Comparison of ENCODE assay signal across 9 cellular contexts in genomic region chr2:109637749-109638570, GRCh38. TPM values are rescaled to one million over a fixed set of nuclear protein-coding genes. Genes with fewer than 3 reads are reported as not detected.
DNase-seq lines count a peak whose midpoint lies in the region; ATAC-seq and TF ChIP-seq lines count a peak whose summit lies in the region.
"Had no signal": no experiment of that assay in that cellular context is flagged by ENCODE, and none has a peak within 500 bp of the region (broad histone marks: within the 10 kb centered on the region; RNA-seq: fewer than 3 reads in every experiment).

No MANE protein-coding gene starts in this region.

- peak in 1 of 2 donors; percentile 57 for ATAC-seq in natural killer cell treated with Interleukin-12 subunit alpha and Interleukin-12 subunit beta and Interleukin-15 and Interleukin-18, amount 100 ng/mL, for 72 hours
- ATAC-seq in natural killer cell (no peak), HG03097 (IDR thresholded peaks at IDR 0.05; ENCODE audit: low FRiP score, unreplicated experiment) (peak; percentile 55)
- ATAC-seq in stimulated activated naive B cell treated with anti-CD40 and anti-IgM and Interleukin-4, amounts not matched to agents 10 μg/mL and 1 μg/mL and 100 μg/mL, for 72 hours (replicated peaks): no peak

- peaks cover 0 to 4% of the 10 kb centered on the region in 2 donors for H3K4me1 Mint-ChIP-seq in natural killer cell treated with Interleukin-12 subunit alpha and Interleukin-12 subunit beta and Interleukin-15 and Interleukin-18, amount 100 ng/mL, for 72 hours (ENCODE audit: low read depth in 2 of 2)
- H3K4me1 Mint-ChIP-seq in natural killer cell: no peaks in the 10 kb centered on the region
- peaks cover 17% of the 10 kb centered on the region for H3K4me1 Mint-ChIP-seq in activated T-helper 1 cell treated with anti-CD3 and anti-CD28 coated beads, Interleukin-12 subunit alpha, Interleukin-12 subunit beta, Interleukin-2, Interleukin-4 antibody, amounts not matched to agents 30 ng/mL and 10 ng/mL and 1 ng/mL, durations not matched to agents 14 hours and 24 hours and 36 hours (ENCODE audit: low read depth)
- H3K4me1 Mint-ChIP-seq in stimulated activated naive B cell treated with anti-CD40 and anti-IgM and Interleukin-4, amounts not matched to agents 10 μg/mL and 1 μg/mL and 100 μg/mL, for 72 hours: peaks cover 0 to 2% of the 10 kb centered on the region in 2 donors

- H3K27ac Mint-ChIP-seq in natural killer cell treated with Interleukin-12 subunit alpha and Interleukin-12 subunit beta and Interleukin-15 and Interleukin-18, amount 100 ng/mL, for 72 hours: no peak overlapping the region
- H3K27ac Mint-ChIP-seq in natural killer cell: no peak overlapping the region
- peak overlapping the region; percentile 42 for H3K27ac Mint-ChIP-seq in activated T-helper 1 cell treated with anti-CD3 and anti-CD28 coated beads, Interleukin-12 subunit alpha, Interleukin-12 subunit beta, Interleukin-2, Interleukin-4 antibody, amounts not matched to agents 30 ng/mL and 10 ng/mL and 1 ng/mL, durations not matched to agents 14 hours and 24 hours and 36 hours
- H3K27ac Mint-ChIP-seq in stimulated activated naive B cell treated with anti-CD40 and anti-IgM and Interleukin-4, amounts not matched to agents 10 μg/mL and 1 μg/mL and 100 μg/mL, for 72 hours: no peak overlapping the region

- no peak for DNase-seq in natural killer cell treated with Interleukin-12 subunit alpha and Interleukin-12 subunit beta and Interleukin-15 and Interleukin-18, amount 100 ng/mL, for 72 hours (ENCODE audit: low spot score)
- DNase-seq in natural killer cell (no peak), NCI-H1417 (lab: John Stamatoyannopoulos, UW) (no peak), NK-92 (lab: John Stamatoyannopoulos, UW; ENCODE audit: unreplicated experiment) (no peak)
- DNase-seq in activated T-helper 1 cell treated with anti-CD3 and anti-CD28 coated beads, Interleukin-12 subunit alpha, Interleukin-12 subunit beta, Interleukin-2, Interleukin-4 antibody, amounts not matched to agents 30 ng/mL and 10 ng/mL and 1 ng/mL, durations not matched to agents 14 hours and 24 hours and 36 hours (ENCODE audit: low spot score): no peak
- no peak for DNase-seq in stimulated activated naive B cell treated with anti-CD40 and anti-IgM and Interleukin-4, amounts not matched to agents 10 μg/mL and 1 μg/mL and 100 μg/mL, for 72 hours

- H3K9me3 Mint-ChIP-seq in natural killer cell treated with Interleukin-12 subunit alpha and Interleukin-12 subunit beta and Interleukin-15 and Interleukin-18, amount 100 ng/mL, for 72 hours: no peaks in the 10 kb centered on the region
- no peaks in the 10 kb centered on the region for H3K9me3 Mint-ChIP-seq in natural killer cell
- no peaks in the 10 kb centered on the region for H3K9me3 Mint-ChIP-seq in activated T-helper 1 cell treated with anti-CD3 and anti-CD28 coated beads, Interleukin-12 subunit alpha, Interleukin-12 subunit beta, Interleukin-2, Interleukin-4 antibody, amounts not matched to agents 30 ng/mL and 10 ng/mL and 1 ng/mL, durations not matched to agents 14 hours and 24 hours and 36 hours
- no peaks in the 10 kb centered on the region for H3K9me3 Mint-ChIP-seq in stimulated activated naive B cell treated with anti-CD40 and anti-IgM and Interleukin-4, amounts not matched to agents 10 μg/mL and 1 μg/mL and 100 μg/mL, for 72 hours

- peak overlapping the region; percentile 1 for H3K4me3 Mint-ChIP-seq in natural killer cell treated with Interleukin-12 subunit alpha and Interleukin-12 subunit beta and Interleukin-15 and Interleukin-18, amount 100 ng/mL, for 72 hours
- H3K4me3 Mint-ChIP-seq in natural killer cell: no peak overlapping the region
- H3K4me3 Mint-ChIP-seq in activated T-helper 1 cell treated with anti-CD3 and anti-CD28 coated beads, Interleukin-12 subunit alpha, Interleukin-12 subunit beta, Interleukin-2, Interleukin-4 antibody, amounts not matched to agents 30 ng/mL and 10 ng/mL and 1 ng/mL, durations not matched to agents 14 hours and 24 hours and 36 hours: no peak overlapping the region
- H3K4me3 Mint-ChIP-seq in stimulated activated naive B cell treated with anti-CD40 and anti-IgM and Interleukin-4, amounts not matched to agents 10 μg/mL and 1 μg/mL and 100 μg/mL, for 72 hours: no peak overlapping the region

- no peak overlapping the region for H3K4me3 ChIP-seq in urinary bladder (ENCODE audit: low read depth, low read length)
- H3K4me3 ChIP-seq: BLaER1 had no signal

- intact Hi-C loops in natural killer cell (cut with micrococcal nuclease): no loop called here
- intact Hi-C loops in activated T-helper 1 cell treated with anti-CD3 and anti-CD28 coated beads, Interleukin-12 subunit alpha, Interleukin-12 subunit beta, Interleukin-2, Interleukin-4 antibody, amounts not matched to agents 30 ng/mL and 10 ng/mL and 1 ng/mL, durations not matched to agents 14 hours and 24 hours and 36 hours (cut with micrococcal nuclease): no loop called here

- H3K27ac ChIP-seq in urinary bladder (ENCODE audit: low read depth): peak overlapping the region; percentile 16
- H3K27ac ChIP-seq: BLaER1 had no signal

- no peak for TF ChIP-seq CTCF in natural killer cell (IDR thresholded peaks at IDR 0.05)

- H3K4me1 ChIP-seq in urinary bladder (ENCODE audit: insufficient read depth): no peaks in the 10 kb centered on the region
- H3K4me1 ChIP-seq: BLaER1 had no signal

- H3K36me3 Mint-ChIP-seq in natural killer cell treated with Interleukin-12 subunit alpha and Interleukin-12 subunit beta and Interleukin-15 and Interleukin-18, amount 100 ng/mL, for 72 hours: no peaks in the 10 kb centered on the region
- no peaks in the 10 kb centered on the region for H3K36me3 Mint-ChIP-seq in natural killer cell
- H3K36me3 Mint-ChIP-seq in activated T-helper 1 cell treated with anti-CD3 and anti-CD28 coated beads, Interleukin-12 subunit alpha, Interleukin-12 subunit beta, Interleukin-2, Interleukin-4 antibody, amounts not matched to agents 30 ng/mL and 10 ng/mL and 1 ng/mL, durations not matched to agents 14 hours and 24 hours and 36 hours (ENCODE audit: low read depth): no peaks in the 10 kb centered on the region
- no peaks in the 10 kb centered on the region for H3K36me3 Mint-ChIP-seq in stimulated activated naive B cell treated with anti-CD40 and anti-IgM and Interleukin-4, amounts not matched to agents 10 μg/mL and 1 μg/mL and 100 μg/mL, for 72 hours

- H3K27me3 Mint-ChIP-seq in natural killer cell treated with Interleukin-12 subunit alpha and Interleukin-12 subunit beta and Interleukin-15 and Interleukin-18, amount 100 ng/mL, for 72 hours: peaks cover 5 to 10% of the 10 kb centered on the region in 2 donors
- H3K27me3 Mint-ChIP-seq in natural killer cell (ENCODE audit: low read depth in 2 of 2): peaks cover 6 to 14% of the 10 kb centered on the region in 2 donors
- peaks cover 1% of the 10 kb centered on the region for H3K27me3 Mint-ChIP-seq in activated T-helper 1 cell treated with anti-CD3 and anti-CD28 coated beads, Interleukin-12 subunit alpha, Interleukin-12 subunit beta, Interleukin-2, Interleukin-4 antibody, amounts not matched to agents 30 ng/mL and 10 ng/mL and 1 ng/mL, durations not matched to agents 14 hours and 24 hours and 36 hours (ENCODE audit: insufficient read depth)
- peaks cover 3 to 4% of the 10 kb centered on the region in 2 donors for H3K27me3 Mint-ChIP-seq in stimulated activated naive B cell treated with anti-CD40 and anti-IgM and Interleukin-4, amounts not matched to agents 10 μg/mL and 1 μg/mL and 100 μg/mL, for 72 hours

- no peaks in the 10 kb centered on the region for H3K36me3 ChIP-seq in urinary bladder (ENCODE audit: insufficient read depth)
- H3K36me3 ChIP-seq: BLaER1 had no signal

- WGBS in urinary bladder: 79% methylated on average over 9 of the region's 9 CpGs

RNA-seq across cellular contexts. Expression of gene SOWAHC, which starts 23.8 kb away (rescaled TPM):
- under 1 TPM; 0.14 to 0.29 TPM for total RNA-seq in natural killer cell treated with Interleukin-12 subunit alpha and Interleukin-12 subunit beta and Interleukin-15 and Interleukin-18, amount 100 ng/mL, for 72 hours
- total RNA-seq in natural killer cell (under 1 TPM; 0.16 to 0.32 (median 0.23) TPM), urinary bladder (28.2 TPM)
- 0.24 and 0.31 TPM in 2 replicates for total RNA-seq in activated T-helper 1 cell treated with anti-CD3 and anti-CD28 coated beads, Interleukin-12 subunit alpha, Interleukin-12 subunit beta, Interleukin-2, Interleukin-4 antibody, amounts not matched to agents 30 ng/mL and 10 ng/mL and 1 ng/mL, durations not matched to agents 14 hours and 24 hours and 36 hours
- polyA plus RNA-seq in urinary bladder: 13.9 TPM

RNA-seq across cellular contexts. Expression of gene SEPTIN10, which starts 24.2 kb away (rescaled TPM):
- total RNA-seq in natural killer cell treated with Interleukin-12 subunit alpha and Interleukin-12 subunit beta and Interleukin-15 and Interleukin-18, amount 100 ng/mL, for 72 hours: 1 to 10 TPM in 1 of 2 donors, under 1 TPM in 1; 0.64 to 1.9 TPM
- total RNA-seq in natural killer cell (1 to 10 TPM in 1 of 3 donors, under 1 TPM in 2; 0.25 to 2.6 (median 0.33) TPM), urinary bladder (140 TPM)
- 0.13 and 0.66 TPM in 2 replicates for total RNA-seq in activated T-helper 1 cell treated with anti-CD3 and anti-CD28 coated beads, Interleukin-12 subunit alpha, Interleukin-12 subunit beta, Interleukin-2, Interleukin-4 antibody, amounts not matched to agents 30 ng/mL and 10 ng/mL and 1 ng/mL, durations not matched to agents 14 hours and 24 hours and 36 hours
- polyA plus RNA-seq in urinary bladder: 90.2 TPM

Comparison
In these comparisons a context has a peak if more than half of its experiments do, and no peak if none do; other contexts are left out.
1. RNA of gene SOWAHC, which starts 23.8 kb away (total RNA-seq): 28.2 TPM in urinary bladder (single experiment); 0.24 to 0.31 TPM in activated T-helper 1 cell treated with anti-CD3 and anti-CD28 coated beads, Interleukin-12 subunit alpha, Interleukin-12 subunit beta, Interleukin-2, Interleukin-4 antibody, amounts not matched to agents 30 ng/mL and 10 ng/mL and 1 ng/mL, durations not matched to agents 14 hours and 24 hours and 36 hours, 0.14 to 0.29 TPM in natural killer cell treated with Interleukin-12 subunit alpha and Interleukin-12 subunit beta and Interleukin-15 and Interleukin-18, amount 100 ng/mL, for 72 hours and 0.16 to 0.32 TPM in natural killer cell; every median in the first group is over 10 times any median in the second.
2. RNA of gene SEPTIN10, which starts 24.2 kb away (total RNA-seq): 140 TPM in urinary bladder (single experiment); 0.64 to 1.9 TPM in natural killer cell treated with Interleukin-12 subunit alpha and Interleukin-12 subunit beta and Interleukin-15 and Interleukin-18, amount 100 ng/mL, for 72 hours, 0.25 to 2.6 TPM in natural killer cell and 0.13 to 0.66 TPM in activated T-helper 1 cell treated with anti-CD3 and anti-CD28 coated beads, Interleukin-12 subunit alpha, Interleukin-12 subunit beta, Interleukin-2, Interleukin-4 antibody, amounts not matched to agents 30 ng/mL and 10 ng/mL and 1 ng/mL, durations not matched to agents 14 hours and 24 hours and 36 hours; every median in the first group is over 10 times any median in the second.